Comparison of ENCODE assay signal across 8 cellular contexts in the genomic region with DNA sequence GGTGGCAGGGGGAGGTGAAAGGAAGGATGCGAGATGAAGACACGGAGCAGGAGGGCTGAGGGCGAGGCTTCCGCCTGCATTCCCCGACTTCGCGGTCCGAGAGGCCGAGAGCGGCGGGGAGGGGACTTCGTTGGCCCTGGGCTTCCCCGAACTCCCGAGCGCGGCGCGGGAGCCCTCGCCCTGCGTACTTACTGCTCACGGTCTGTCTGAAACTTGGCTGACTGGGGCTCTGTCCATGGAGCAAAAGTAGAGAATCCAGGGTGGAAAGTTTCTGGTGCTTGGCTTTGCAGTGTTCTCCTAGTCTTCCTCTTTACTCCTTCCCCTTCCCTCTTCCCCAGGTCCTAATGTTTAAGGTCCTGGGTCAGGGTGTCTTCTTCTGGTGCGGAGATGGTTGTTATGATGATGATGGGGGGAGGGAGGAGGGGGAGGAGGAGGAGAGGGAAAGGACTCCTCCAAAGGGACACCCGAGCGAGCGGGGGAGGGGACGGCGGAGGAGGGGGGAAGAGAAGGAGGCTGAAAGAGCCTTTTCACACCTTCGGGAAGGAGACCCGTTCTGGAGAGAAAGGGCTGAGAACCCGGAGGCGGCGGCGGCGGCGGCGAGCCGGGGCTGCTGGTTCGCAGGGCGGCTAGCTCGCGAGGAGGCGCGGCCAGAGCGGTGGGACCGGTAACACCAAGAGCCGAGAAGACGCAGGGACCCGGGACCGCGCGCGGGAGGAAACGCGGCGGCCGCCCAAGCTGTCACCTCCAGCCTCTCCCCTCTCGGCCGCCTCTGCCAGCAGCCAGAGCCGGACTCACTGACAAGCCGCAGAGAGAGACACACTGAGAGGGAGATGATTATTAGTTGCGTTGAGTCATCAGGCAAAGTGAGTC. TPM values are rescaled to one million over a fixed set of nuclear protein-coding genes. Genes with fewer than 3 reads are reported as not detected.
A peak's percentile ranks its signal among the peaks of the same experiment; 100 is the strongest.
DNase-seq lines count a peak whose midpoint lies in the region; ATAC-seq, FAIRE-seq and TF ChIP-seq lines count a peak whose summit lies in the region.

A gene (minus strand): TSS at position 793 of the 870 bp plus-strand sequence. CDS start 1,902 bp downstream, outside the sequence.

- H3K4me3 Mint-ChIP-seq in T-helper 1 cell treated with Interleukin-12 subunit alpha and Interleukin-12 subunit beta and Interleukin-4 antibody, amounts not matched to agents 30 μg/mL and 1 μg/mL, for 36 hours: peak within 1 kb of the TSS; percentile 54
- H3K4me3 Mint-ChIP-seq in WTC11: peak within 1 kb of the TSS; percentile 92

- TF ChIP-seq CTCF in WTC11 (IDR thresholded peaks at IDR 0.05) (no peak), fibroblast of lung (conservative IDR thresholded peaks at IDR 0.05 in 1 of 2, IDR thresholded peaks at IDR 0.05 in 1 of 2; ENCODE audit: low read depth in 1 of 2, low read length in 2 of 2) (no peak), pancreas (IDR thresholded peaks at IDR 0.05) (no peak)

- H4K20me1 ChIP-seq in fibroblast of lung (ENCODE audit: control insufficient read depth, extremely low read depth, insufficient read depth, low read length): no peaks in the 10 kb centered on the region

- H3K9me3 Mint-ChIP-seq in T-helper 1 cell treated with Interleukin-12 subunit alpha and Interleukin-12 subunit beta and Interleukin-4 antibody, amounts not matched to agents 30 μg/mL and 1 μg/mL, for 36 hours: no peaks in the 10 kb centered on the region
- H3K9me3 Mint-ChIP-seq in WTC11: no peaks in the 10 kb centered on the region

- peaks cover 75% of the 10 kb centered on the region for H3K27me3 Mint-ChIP-seq in T-helper 1 cell treated with Interleukin-12 subunit alpha and Interleukin-12 subunit beta and Interleukin-4 antibody, amounts not matched to agents 30 μg/mL and 1 μg/mL, for 36 hours (ENCODE audit: low read depth)
- H3K27me3 Mint-ChIP-seq in WTC11 (ENCODE audit: low read depth): peaks cover 52% of the 10 kb centered on the region

- 1% methylated on average over 56 to 61 of the region's 61 CpGs for WGBS in pancreas, 2 donors

- H3K4me1 Mint-ChIP-seq in T-helper 1 cell treated with Interleukin-12 subunit alpha and Interleukin-12 subunit beta and Interleukin-4 antibody, amounts not matched to agents 30 μg/mL and 1 μg/mL, for 36 hours (ENCODE audit: low read depth): peaks cover 12% of the 10 kb centered on the region
- peaks cover 34% of the 10 kb centered on the region for H3K4me1 Mint-ChIP-seq in WTC11

- peaks cover 22% of the 10 kb centered on the region for H3K79me2 ChIP-seq in fibroblast of lung (ENCODE audit: control insufficient read depth, insufficient read depth, low read length)

- peak within 1 kb of the TSS; percentile 81 for H3K9ac ChIP-seq in fibroblast of lung (ENCODE audit: insufficient read depth, low read length)

- POLR2A ChIA-PET in WTC11 (lab: Charles Lee): no interaction called here

- H3K27me3 ChIP-seq in MG63: no peaks in the 10 kb centered on the region
- H3K27me3 ChIP-seq in fibroblast of lung (ENCODE audit: control insufficient read depth, insufficient read depth, low read length): no peaks in the 10 kb centered on the region
- peaks cover 4 to 38% (median 10%) of the 10 kb centered on the region in 4 donors for H3K27me3 ChIP-seq in pancreas

- CTCF ChIA-PET in WTC11 (lab: Charles Lee): interaction anchor here (3.3 kb wide), 1 partner anchor 12 kb away, joined by 30 read pairs; no protein-coding TSS in a partner anchor

- peak within 1 kb of the TSS; percentile 88 for H3K4me2 ChIP-seq in fibroblast of lung (ENCODE audit: extremely low read depth, insufficient read depth, low read length)

- H3K27ac Mint-ChIP-seq in T-helper 1 cell treated with Interleukin-12 subunit alpha and Interleukin-12 subunit beta and Interleukin-4 antibody, amounts not matched to agents 30 μg/mL and 1 μg/mL, for 36 hours: peak within 1 kb of the TSS; percentile 41
- H3K27ac Mint-ChIP-seq in WTC11: 0 out of 2 replicates have a peak within 1 kb of the TSS, but pooled peaks have one; percentile 63

- H3K4me1 ChIP-seq in fibroblast of lung (ENCODE audit: control insufficient read depth, extremely low read depth, insufficient read depth, low read length): peaks cover 3% of the 10 kb centered on the region
- peaks cover 5 to 9% (median 7%) of the 10 kb centered on the region in 3 donors for H3K4me1 ChIP-seq in pancreas

- no peak for FAIRE-seq in pancreas (lab: Jason Lieb, UNC)

- peak within 1 kb of the TSS; percentile 86 for H2AFZ ChIP-seq in fibroblast of lung (ENCODE audit: low read length)

- intact Hi-C loops in pancreas (cut with DNase I): no loop called here

- H3K9me3 ChIP-seq in MG63 (no peaks in the 10 kb centered on the region), fibroblast of lung (ENCODE audit: control insufficient read depth, insufficient read depth, low read depth, low read length) (no peaks in the 10 kb centered on the region), pancreas (no peaks in the 10 kb centered on the region)

- ATAC-seq in WTC11 (peak; percentile 7), pancreas (peak in 1 of 4 donors; percentile 1), HG02970 (IDR thresholded peaks at IDR 0.05; ENCODE audit: low FRiP score, unreplicated experiment) (no peak)

- H3K4me3 ChIP-seq in MG63: peak within 1 kb of the TSS; percentile 90
- H3K4me3 ChIP-seq in fibroblast of lung (replicated peaks in 1 of 4; ENCODE audit: control extremely low read depth in 1 of 4, insufficient read depth in 1 of 4, low read depth in 3 of 4, low read length in 4 of 4): peak within 1 kb of the TSS; percentile 84 to 90 (median 88)
- peak within 1 kb of the TSS; percentile 60 to 91 (median 74) for H3K4me3 ChIP-seq in pancreas

- H3K36me3 ChIP-seq in MG63 (peaks cover 4% of the 10 kb centered on the region; the same call in 1 of the 2 replicates), fibroblast of lung (ENCODE audit: control insufficient read depth, insufficient read depth, low read length) (no peaks in the 10 kb centered on the region), pancreas (no peaks in the 10 kb centered on the region)

- peak within 1 kb of the TSS; percentile 86 for H3K27ac ChIP-seq in fibroblast of lung (ENCODE audit: insufficient read depth, low read length)
- H3K27ac ChIP-seq in pancreas: peak within 1 kb of the TSS; percentile 24 to 70 (median 54)

- peaks cover 11% of the 10 kb centered on the region for H3K36me3 Mint-ChIP-seq in T-helper 1 cell treated with Interleukin-12 subunit alpha and Interleukin-12 subunit beta and Interleukin-4 antibody, amounts not matched to agents 30 μg/mL and 1 μg/mL, for 36 hours (ENCODE audit: low read depth)
- H3K36me3 Mint-ChIP-seq in WTC11: no peaks in the 10 kb centered on the region

- DNase-seq in T-helper 1 cell: no peak
- peak; percentile 80 for DNase-seq in MG63
- DNase-seq in WTC11 (ENCODE audit: low spot score): peak; percentile 69
- DNase-seq in fibroblast of lung (ENCODE audit: low read depth in 2 of 2): peak; percentile 66 to 82
- peak in 4 of 6 donors; percentile 28 to 74 (median 51) for DNase-seq in pancreas
- no peak for DNase-seq in 8988T

TF ChIP-seq in WTC11, 78 proteins besides CTCF, POLR2A, EP300 and RAD21 (continues in another document):
- TF ChIP-seq JAZF1 (CRISPR knock-in tag; IDR thresholded peaks at IDR 0.05): no peak
- TF ChIP-seq, protein P1, sequence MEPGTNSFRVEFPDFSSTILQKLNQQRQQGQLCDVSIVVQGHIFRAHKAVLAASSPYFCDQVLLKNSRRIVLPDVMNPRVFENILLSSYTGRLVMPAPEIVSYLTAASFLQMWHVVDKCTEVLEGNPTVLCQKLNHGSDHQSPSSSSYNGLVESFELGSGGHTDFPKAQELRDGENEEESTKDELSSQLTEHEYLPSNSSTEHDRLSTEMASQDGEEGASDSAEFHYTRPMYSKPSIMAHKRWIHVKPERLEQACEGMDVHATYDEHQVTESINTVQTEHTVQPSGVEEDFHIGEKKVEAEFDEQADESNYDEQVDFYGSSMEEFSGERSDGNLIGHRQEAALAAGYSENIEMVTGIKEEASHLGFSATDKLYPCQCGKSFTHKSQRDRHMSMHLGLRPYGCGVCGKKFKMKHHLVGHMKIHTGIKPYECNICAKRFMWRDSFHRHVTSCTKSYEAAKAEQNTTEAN (CRISPR knock-in tag; IDR thresholded peaks at IDR 0.05): no peak
- TF ChIP-seq, protein P2, sequence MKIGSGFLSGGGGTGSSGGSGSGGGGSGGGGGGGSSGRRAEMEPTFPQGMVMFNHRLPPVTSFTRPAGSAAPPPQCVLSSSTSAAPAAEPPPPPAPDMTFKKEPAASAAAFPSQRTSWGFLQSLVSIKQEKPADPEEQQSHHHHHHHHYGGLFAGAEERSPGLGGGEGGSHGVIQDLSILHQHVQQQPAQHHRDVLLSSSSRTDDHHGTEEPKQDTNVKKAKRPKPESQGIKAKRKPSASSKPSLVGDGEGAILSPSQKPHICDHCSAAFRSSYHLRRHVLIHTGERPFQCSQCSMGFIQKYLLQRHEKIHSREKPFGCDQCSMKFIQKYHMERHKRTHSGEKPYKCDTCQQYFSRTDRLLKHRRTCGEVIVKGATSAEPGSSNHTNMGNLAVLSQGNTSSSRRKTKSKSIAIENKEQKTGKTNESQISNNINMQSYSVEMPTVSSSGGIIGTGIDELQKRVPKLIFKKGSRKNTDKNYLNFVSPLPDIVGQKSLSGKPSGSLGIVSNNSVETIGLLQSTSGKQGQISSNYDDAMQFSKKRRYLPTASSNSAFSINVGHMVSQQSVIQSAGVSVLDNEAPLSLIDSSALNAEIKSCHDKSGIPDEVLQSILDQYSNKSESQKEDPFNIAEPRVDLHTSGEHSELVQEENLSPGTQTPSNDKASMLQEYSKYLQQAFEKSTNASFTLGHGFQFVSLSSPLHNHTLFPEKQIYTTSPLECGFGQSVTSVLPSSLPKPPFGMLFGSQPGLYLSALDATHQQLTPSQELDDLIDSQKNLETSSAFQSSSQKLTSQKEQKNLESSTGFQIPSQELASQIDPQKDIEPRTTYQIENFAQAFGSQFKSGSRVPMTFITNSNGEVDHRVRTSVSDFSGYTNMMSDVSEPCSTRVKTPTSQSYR (CRISPR knock-in tag; IDR thresholded peaks at IDR 0.05): 0 out of 2 replicates have a peak, but pooled peaks have one; percentile 49
- no peak for TF ChIP-seq ZNF138 (CRISPR knock-in tag; conservative IDR thresholded peaks at IDR 0.05)

RNA-seq across cellular contexts. Expression of the gene that starts here (rescaled TPM):
- 3.4 and 5.1 TPM in 2 replicates for total RNA-seq in MG63 (2014; rRNA removed; shearing (Covaris generic); ENCODE audit: low replicate concordance)
- total RNA-seq in WTC11 (2021) (14.9 to 22.1 TPM (median 16.6 TPM) in 3 replicates), fibroblast of lung (13.9 and 28.1 TPM in 2 replicates), pancreas (1 to 10 TPM; 2.6 to 4.8 (median 3.7) TPM)
- polyA plus RNA-seq in fibroblast of lung (3.8 and 7.2 TPM in 2 replicates), pancreas (1 to 10 TPM in 1 of 2 donors, under 1 TPM in 1; 0.80 to 2.1 TPM)
- polyA plus RNA-seq in fibroblast of lung (2012): 3.8 and 4.7 TPM in 2 replicates
- 32.8 and 45.0 TPM in 2 replicates for polyA minus RNA-seq in fibroblast of lung (ENCODE audit: low replicate concordance)

Comparison
In these comparisons a context has a peak if more than half of its experiments do, and no peak if none do; other contexts are left out.
1. DNase-seq: peak in MG63 (single experiment), WTC11 (single experiment), fibroblast of lung (2 of 2) and pancreas (4 of 6); none in T-helper 1 cell (0 of 5) and 8988T (single experiment).
2. Peak in every context shown above with its lines, with median percentiles within 50 percentile points of each other: H3K4me3 ChIP-seq.